Comparison of ENCODE assay signal across 8 cellular contexts in genomic region chr11:123640677-123641494, GRCh38. TPM values are rescaled to one million over a fixed set of nuclear protein-coding genes. Genes with fewer than 3 reads are reported as not detected.
A peak's percentile ranks its signal among the peaks of the same experiment; 100 is the strongest.
DNase-seq lines count a peak whose midpoint lies in the region; TF ChIP-seq lines count a peak whose summit lies in the region.

No MANE protein-coding gene starts in this region.

- no peak overlapping the region for H3K9ac ChIP-seq in mesenchymal stem cell (ENCODE audit: low read length)

- no peak overlapping the region for H3K4ac ChIP-seq in mesenchymal stem cell (ENCODE audit: low read depth in 1 of 2, low read length in 2 of 2)

- H3K4me2 ChIP-seq in mesenchymal stem cell (ENCODE audit: low read length, poor library complexity, severe bottlenecking), result no peak overlapping the region

- DNase-seq in GF-D8 (lab: John Stamatoyannopoulos, UW) (peak; percentile 55), H7 (peak; percentile 84), NCI-H1048 (lab: John Stamatoyannopoulos, UW) (peak; percentile 8), dedifferentiated amniotic fluid mesenchymal stem cell (ENCODE audit: extremely low spot score) (peak; percentile 20), mesenchymal stem cell (peak; percentile 40), testis (peak; percentile 58), DMS114 treated with DMSO at 0.1 percent for 48 hours (lab: John Stamatoyannopoulos, UW; ENCODE audit: unreplicated experiment) (no peak)
- DNase-seq in activated CD4-positive, CD25-positive, alpha-beta regulatory T cell treated with anti-CD3 and anti-CD28 coated beads, Interleukin-2, amount 50 U/mL, for 72 hours, result peak; percentile 57

- H3K23ac ChIP-seq in mesenchymal stem cell (ENCODE audit: low read length in 2 of 2), result no peak overlapping the region

- H2BK5ac ChIP-seq in mesenchymal stem cell (ENCODE audit: low read depth, low read length, poor library complexity, severe bottlenecking), result no peak overlapping the region

- H3K27me3 ChIP-seq in H7 (ENCODE audit: control insufficient read depth, insufficient read depth, low read length), result no peaks in the 10 kb centered on the region
- H3K27me3 ChIP-seq in mesenchymal stem cell (ENCODE audit: control insufficient read depth in 1 of 2, insufficient read depth in 1 of 2, low read length in 2 of 2), result peaks cover 8 to 78% of the 10 kb centered on the region in 2 experiments
- no peaks in the 10 kb centered on the region for H3K27me3 ChIP-seq in testis

- no peak overlapping the region for H4K91ac ChIP-seq in mesenchymal stem cell (ENCODE audit: low read length)

- no peak for TF ChIP-seq POLR2A in testis (IDR thresholded peaks at IDR 0.05)

- intact Hi-C loops in testis (cut with DNase I; ENCODE audit: low total_unique reads), result no loop called here

- H2BK12ac ChIP-seq in mesenchymal stem cell (ENCODE audit: low read length in 2 of 2), result no peak overlapping the region

- no peak overlapping the region for H4K8ac ChIP-seq in mesenchymal stem cell (ENCODE audit: low read length)

- no peak overlapping the region for H3K14ac ChIP-seq in mesenchymal stem cell (ENCODE audit: low read length in 2 of 2)

- H3K36me3 ChIP-seq in H7 (replicated peaks; ENCODE audit: control insufficient read depth, insufficient read depth, low read length) (no peaks in the 10 kb centered on the region), mesenchymal stem cell (ENCODE audit: control insufficient read depth in 1 of 2, insufficient read depth in 2 of 2, low read depth in 1 of 2, low read length in 2 of 2) (no peaks in the 10 kb centered on the region), testis (ENCODE audit: low read depth, missing control alignments) (no peaks in the 10 kb centered on the region)

- no peak overlapping the region for H2BK120ac ChIP-seq in mesenchymal stem cell (ENCODE audit: low read depth, low read length)

- H3K9me3 ChIP-seq in mesenchymal stem cell (ENCODE audit: control insufficient read depth, low read length), result no peaks in the 10 kb centered on the region
- H3K9me3 ChIP-seq in testis, result no peaks in the 10 kb centered on the region

- H3K79me1 ChIP-seq in mesenchymal stem cell (replicated peaks; ENCODE audit: low read length, poor library complexity, severe bottlenecking), result no peaks in the 10 kb centered on the region

- H2AFZ ChIP-seq in mesenchymal stem cell (ENCODE audit: low read depth, low read length), result no peak overlapping the region

- H3K27ac ChIP-seq in mesenchymal stem cell (ENCODE audit: low read length, poor library complexity, severe bottlenecking) (no peak overlapping the region), testis (no peak overlapping the region)

- H2AK5ac ChIP-seq in mesenchymal stem cell (ENCODE audit: low read length, severe bottlenecking), result no peak overlapping the region

- H3K18ac ChIP-seq in mesenchymal stem cell (ENCODE audit: low read depth in 1 of 2, low read length in 2 of 2), result no peak overlapping the region

- peak in 2 of 3 experiments; percentile 41 to 73 for TF ChIP-seq CTCF in testis (IDR thresholded peaks at IDR 0.05)

- H3K4me3 ChIP-seq in H7 (ENCODE audit: insufficient read depth, low read depth, low read length), result no peak overlapping the region
- no peak overlapping the region for H3K4me3 ChIP-seq in mesenchymal stem cell (ENCODE audit: insufficient read depth in 1 of 2, low read depth in 1 of 2, low read length in 2 of 2)
- H3K4me3 ChIP-seq in testis, result no peak overlapping the region

- 39% methylated on average over 22 of the region's 22 CpGs for WGBS in mesenchymal stem cell
- 25 to 43% methylated on average over 20 to 22 of the region's 22 CpGs for WGBS in testis, 2 donors

- H2BK15ac ChIP-seq in mesenchymal stem cell (ENCODE audit: low read depth, poor library complexity, severe bottlenecking), result no peak overlapping the region

- no peaks in the 10 kb centered on the region for H3K4me1 ChIP-seq in mesenchymal stem cell (ENCODE audit: control insufficient read depth, insufficient read depth, low read depth, low read length)
- H3K4me1 ChIP-seq in testis, result no peaks in the 10 kb centered on the region

RNA-seq across cellular contexts. Expression of gene SCN3B, which starts 13.5 kb away (rescaled TPM):
- total RNA-seq in H7 (2014; rRNA removed; shearing (Covaris generic)), result 0.14 and 0.18 TPM in 2 replicates
- polyA plus RNA-seq in mesenchymal stem cell (2013, experiment 1 of 2), result 0.10 TPM
- polyA plus RNA-seq in mesenchymal stem cell (2013, experiment 2 of 2), result 0.11 TPM
- total RNA-seq in testis, result 1 to 10 TPM; 3.9 to 5.1 TPM
- polyA plus RNA-seq in testis (ENCODE audit: insufficient read depth, low read depth, low replicate concordance), result 2.4 TPM
